ENCODE assay signal across 1 cellular context in genomic region chr2:241350878-241351639, GRCh38.
A peak's percentile ranks its signal among the peaks of the same experiment; 100 is the strongest.
TF ChIP-seq lines count a peak whose summit lies in the region.

No MANE protein-coding gene starts in this region.

TF ChIP-seq in HepG2, 621 proteins besides CTCF, POLR2A, EP300 and RAD21 (continued from another document):
- no peak for TF ChIP-seq ZFP82 (CRISPR knock-in tag; IDR thresholded peaks at IDR 0.05; ENCODE audit: borderline replicate concordance)
- no peak for TF ChIP-seq POGK (CRISPR knock-in tag; conservative IDR thresholded peaks at IDR 0.05)
- no peak for TF ChIP-seq SRSF1 (optimal IDR thresholded peaks at IDR 0.05; ENCODE audit: low read depth, low read length)
- no peak for TF ChIP-seq MEIS2 (CRISPR knock-in tag; IDR thresholded peaks at IDR 0.05)
- peak; percentile 56 for TF ChIP-seq XRCC5 (optimal IDR thresholded peaks at IDR 0.05; ENCODE audit: low read length)
- TF ChIP-seq NONO (IDR thresholded peaks at IDR 0.05), result no peak
- 0 out of 2 replicates have a peak, but pooled peaks have one; percentile 21 for TF ChIP-seq NONO (CRISPR knock-in tag; conservative IDR thresholded peaks at IDR 0.05)
- no peak for TF ChIP-seq ZNF335 (CRISPR knock-in tag; IDR thresholded peaks at IDR 0.05)
- TF ChIP-seq UBTF (CRISPR knock-in tag; IDR thresholded peaks at IDR 0.05), result 0 out of 2 replicates have a peak, but pooled peaks have one; percentile 25
- no peak; the same call in 1 of the 2 replicates for TF ChIP-seq KDM2A (CRISPR knock-in tag; IDR thresholded peaks at IDR 0.05; ENCODE audit: borderline replicate concordance, low read depth)
- peak; percentile 56; the same call in 1 of the 2 replicates for TF ChIP-seq TFAP4 (IDR thresholded peaks at IDR 0.05; ENCODE audit: borderline replicate concordance, low read depth)
- TF ChIP-seq LCORL (IDR thresholded peaks at IDR 0.05), result no peak
- TF ChIP-seq LCORL (CRISPR knock-in tag; IDR thresholded peaks at IDR 0.05), result no peak
- no peak for TF ChIP-seq HNRNPH1 (optimal IDR thresholded peaks at IDR 0.05; ENCODE audit: low read depth, low read length)
- peak; percentile 45; the same call in 1 of the 2 replicates for TF ChIP-seq ZGPAT (CRISPR knock-in tag; IDR thresholded peaks at IDR 0.05)
- no peak for TF ChIP-seq ZNF264 (CRISPR knock-in tag; IDR thresholded peaks at IDR 0.05)
- peak; percentile 23; the same call in 1 of the 2 replicates for TF ChIP-seq ARNT2 (CRISPR knock-in tag; IDR thresholded peaks at IDR 0.05; ENCODE audit: low read depth)
- TF ChIP-seq CEBPG (CRISPR knock-in tag; IDR thresholded peaks at IDR 0.05), result peak; percentile 74
- no peak for TF ChIP-seq RFXAP (CRISPR knock-in tag; IDR thresholded peaks at IDR 0.05; ENCODE audit: borderline replicate concordance)
- no peak for TF ChIP-seq NFAT5 (CRISPR knock-in tag; IDR thresholded peaks at IDR 0.05)
- TF ChIP-seq TP53 (CRISPR knock-in tag; conservative IDR thresholded peaks at IDR 0.05), result no peak
- no peak for TF ChIP-seq ZNF598 (CRISPR knock-in tag; IDR thresholded peaks at IDR 0.05; ENCODE audit: borderline replicate concordance)
- TF ChIP-seq MTA3 (CRISPR knock-in tag; IDR thresholded peaks at IDR 0.05), result no peak
- TF ChIP-seq ZBTB8A (CRISPR knock-in tag; IDR thresholded peaks at IDR 0.05; ENCODE audit: borderline replicate concordance, low read depth), result no peak
- TF ChIP-seq ZNF512 (CRISPR knock-in tag; IDR thresholded peaks at IDR 0.05), result no peak
- no peak for TF ChIP-seq ONECUT2 (CRISPR knock-in tag; IDR thresholded peaks at IDR 0.05)
- TF ChIP-seq RFX1 (IDR thresholded peaks at IDR 0.05), result no peak
- TF ChIP-seq ZNF709 (CRISPR knock-in tag; IDR thresholded peaks at IDR 0.05), result no peak
- TF ChIP-seq NFYC (CRISPR knock-in tag; IDR thresholded peaks at IDR 0.05), result no peak
- no peak for TF ChIP-seq ZNF503 (CRISPR knock-in tag; IDR thresholded peaks at IDR 0.05)
- no peak for TF ChIP-seq NFE2 (CRISPR knock-in tag; IDR thresholded peaks at IDR 0.05)
- TF ChIP-seq REL (CRISPR knock-in tag; conservative IDR thresholded peaks at IDR 0.05), result no peak
- no peak for TF ChIP-seq ZNF576 (CRISPR knock-in tag; IDR thresholded peaks at IDR 0.05)
- TF ChIP-seq PHF8 (CRISPR knock-in tag; IDR thresholded peaks at IDR 0.05), result no peak
- no peak for TF ChIP-seq HHEX (CRISPR knock-in tag; IDR thresholded peaks at IDR 0.05)
- TF ChIP-seq ZBTB33 (CRISPR knock-in tag; IDR thresholded peaks at IDR 0.05), result no peak
- TF ChIP-seq ZNF782 (CRISPR knock-in tag; IDR thresholded peaks at IDR 0.05; ENCODE audit: borderline replicate concordance), result no peak
- no peak for TF ChIP-seq ZMYM2 (CRISPR knock-in tag; IDR thresholded peaks at IDR 0.05)
- TF ChIP-seq TEF (CRISPR knock-in tag; IDR thresholded peaks at IDR 0.05), result no peak
- no peak; the same call in 1 of the 2 replicates for TF ChIP-seq POLR2AphosphoS5 (IDR thresholded peaks at IDR 0.05; ENCODE audit: low read depth, low read length)
- no peak for TF ChIP-seq SIX1 (CRISPR knock-in tag; IDR thresholded peaks at IDR 0.05; ENCODE audit: borderline replicate concordance)
- peak; percentile 54 for TF ChIP-seq TCF7 (IDR thresholded peaks at IDR 0.05; ENCODE audit: low read depth)
- TF ChIP-seq ZNF839 (CRISPR knock-in tag; IDR thresholded peaks at IDR 0.05; ENCODE audit: borderline replicate concordance), result no peak
